26 cellular contexts compared by ENCODE assay signal in genomic region chr1:27981146-27981545, GRCh38. TPM values are rescaled to one million over a fixed set of nuclear protein-coding genes. Genes with fewer than 3 reads are reported as not detected.
DNase-seq lines count a peak whose midpoint lies in the region; ATAC-seq lines count a peak whose summit lies in the region.
"Had no signal": no experiment of that assay in that cellular context is flagged by ENCODE, and none has a peak within 500 bp of the region (broad histone marks: within the 10 kb centered on the region; RNA-seq: fewer than 3 reads in every experiment).

No MANE protein-coding gene starts in this region.

- peak overlapping the region; percentile 50 for H3K27ac ChIP-seq in angular gyrus (ENCODE audit: low read depth, low read length)
- peak overlapping the region; percentile 61 for H3K27ac ChIP-seq in temporal lobe (ENCODE audit: low read depth, low read length)
- H3K27ac ChIP-seq: gastrocnemius medialis, SK-N-MC, tibial artery had no signal

- peak overlapping the region; percentile 18 for H3K27ac Mint-ChIP-seq in stimulated activated naive CD8-positive, alpha-beta T cell treated with anti-CD3 and anti-CD28 coated beads, Interleukin-15, Interleukin-2, amounts not matched to agents 100 ng/mL and 50 ng/mL, for 24 hours
- H3K27ac Mint-ChIP-seq in stimulated activated naive CD8-positive, alpha-beta T cell treated with anti-CD3 and anti-CD28 coated beads, Interleukin-15, amount 100 ng/mL, for 72 hours: no peak overlapping the region
- H3K27ac Mint-ChIP-seq: activated T-helper 17 cell treated with anti-CD3 and anti-CD28 coated beads, Interleukin-2, amount 50 U/mL, for 72 hours; memory B cell; stimulated activated naive B cell treated with anti-CD40 and anti-IgM and Interleukin-4, amounts not matched to agents 10 μg/mL and 1 μg/mL and 100 μg/mL, for 72 hours; T-helper 2 cell treated with Interferon-gamma antibody and Interleukin-4, amounts not matched to agents 5 μg/mL and 100 μg/mL, for 36 hours had no signal

- ATAC-seq in stimulated activated naive CD8-positive, alpha-beta T cell treated with anti-CD3 and anti-CD28 coated beads, Interleukin-15, amount 100 ng/mL, for 72 hours: no peak
- no peak for ATAC-seq in HG03521 (IDR thresholded peaks at IDR 0.05; ENCODE audit: unreplicated experiment)
- no peak for ATAC-seq in GM21447 (IDR thresholded peaks at IDR 0.05; ENCODE audit: unreplicated experiment)
- ATAC-seq: activated CD4-positive, CD25-positive, alpha-beta regulatory T cell treated with anti-CD3 and anti-CD28 coated beads, Interleukin-2, amount 50 U/mL, for 24 hours; activated T-helper 17 cell treated with anti-CD3 and anti-CD28 coated beads, Interleukin-2, amount 50 U/mL, for 72 hours; gastrocnemius medialis; natural killer cell treated with Interleukin-12 subunit alpha and Interleukin-12 subunit beta and Interleukin-15 and Interleukin-18, amount 100 ng/mL, for 72 hours; stimulated activated naive B cell treated with anti-CD40 and anti-IgM and Interleukin-4, amounts not matched to agents 10 μg/mL and 1 μg/mL and 100 μg/mL, for 72 hours had no signal

- H3K36me3 Mint-ChIP-seq in stimulated activated naive CD8-positive, alpha-beta T cell treated with anti-CD3 and anti-CD28 coated beads, Interleukin-15, Interleukin-2, amounts not matched to agents 100 ng/mL and 50 ng/mL, for 24 hours (ENCODE audit: low read depth): peaks cover 15% of the 10 kb centered on the region

- no peak for DNase-seq in stimulated activated naive CD8-positive, alpha-beta T cell treated with anti-CD3 and anti-CD28 coated beads, Interleukin-15, amount 100 ng/mL, for 72 hours
- DNase-seq in head of caudate nucleus (peak in 32 of 42 donors; percentile 37 to 89 (median 60)), mesenteric fat pad (ENCODE audit: low spot score) (no peak)
- DNase-seq: CD8-positive, alpha-beta memory T cell; DMS79 treated with DMSO at 0.1 percent for 48 hours; gastrocnemius medialis; H7; Kasumi-1; NCI-H1048; NCI-H187 treated with DMSO at 0.1 percent for 48 hours; NCI-H345; stimulated activated CD4-positive, alpha-beta T cell treated with anti-CD3 and anti-CD28 coated beads, Interleukin-1b, Interleukin-23, amount 100 ng/mL, for 48 hours; stimulated activated naive B cell treated with anti-CD40 and anti-IgM and Interleukin-4, amounts not matched to agents 10 μg/mL and 1 μg/mL and 100 μg/mL, for 72 hours; tibial artery had no signal

- no peaks in the 10 kb centered on the region for H3K9me3 Mint-ChIP-seq in stimulated activated naive CD8-positive, alpha-beta T cell treated with anti-CD3 and anti-CD28 coated beads, Interleukin-15, Interleukin-2, amounts not matched to agents 100 ng/mL and 50 ng/mL, for 24 hours
- no peaks in the 10 kb centered on the region for H3K9me3 Mint-ChIP-seq in stimulated activated naive CD8-positive, alpha-beta T cell treated with anti-CD3 and anti-CD28 coated beads, Interleukin-15, amount 100 ng/mL, for 72 hours
- H3K9me3 Mint-ChIP-seq: activated T-helper 17 cell treated with anti-CD3 and anti-CD28 coated beads, Interleukin-2, amount 50 U/mL, for 72 hours; CD8-positive, alpha-beta memory T cell; memory B cell; natural killer cell treated with Interleukin-12 subunit alpha and Interleukin-12 subunit beta and Interleukin-15 and Interleukin-18, amount 100 ng/mL, for 72 hours; stimulated activated naive B cell treated with anti-CD40 and anti-IgM and Interleukin-4, amounts not matched to agents 10 μg/mL and 1 μg/mL and 100 μg/mL, for 72 hours; T-helper 2 cell treated with Interferon-gamma antibody and Interleukin-4, amounts not matched to agents 5 μg/mL and 100 μg/mL, for 36 hours had no signal

- H3K27me3 Mint-ChIP-seq in stimulated activated naive CD8-positive, alpha-beta T cell treated with anti-CD3 and anti-CD28 coated beads, Interleukin-15, Interleukin-2, amounts not matched to agents 100 ng/mL and 50 ng/mL, for 24 hours: no peaks in the 10 kb centered on the region
- no peaks in the 10 kb centered on the region for H3K27me3 Mint-ChIP-seq in stimulated activated naive CD8-positive, alpha-beta T cell treated with anti-CD3 and anti-CD28 coated beads, Interleukin-15, amount 100 ng/mL, for 72 hours
- H3K27me3 Mint-ChIP-seq: activated T-helper 17 cell treated with anti-CD3 and anti-CD28 coated beads, Interleukin-2, amount 50 U/mL, for 72 hours; memory B cell; natural killer cell treated with Interleukin-12 subunit alpha and Interleukin-12 subunit beta and Interleukin-15 and Interleukin-18, amount 100 ng/mL, for 72 hours; stimulated activated naive B cell treated with anti-CD40 and anti-IgM and Interleukin-4, amounts not matched to agents 10 μg/mL and 1 μg/mL and 100 μg/mL, for 72 hours had no signal

- H3K4me3 Mint-ChIP-seq in stimulated activated naive CD8-positive, alpha-beta T cell treated with anti-CD3 and anti-CD28 coated beads, Interleukin-15, Interleukin-2, amounts not matched to agents 100 ng/mL and 50 ng/mL, for 24 hours: no peak overlapping the region
- no peak overlapping the region for H3K4me3 Mint-ChIP-seq in stimulated activated naive CD8-positive, alpha-beta T cell treated with anti-CD3 and anti-CD28 coated beads, Interleukin-15, amount 100 ng/mL, for 72 hours
- H3K4me3 Mint-ChIP-seq: activated T-helper 17 cell treated with anti-CD3 and anti-CD28 coated beads, Interleukin-2, amount 50 U/mL, for 72 hours; CD8-positive, alpha-beta memory T cell; memory B cell; natural killer cell treated with Interleukin-12 subunit alpha and Interleukin-12 subunit beta and Interleukin-15 and Interleukin-18, amount 100 ng/mL, for 72 hours; stimulated activated naive B cell treated with anti-CD40 and anti-IgM and Interleukin-4, amounts not matched to agents 10 μg/mL and 1 μg/mL and 100 μg/mL, for 72 hours; T-helper 2 cell treated with Interferon-gamma antibody and Interleukin-4, amounts not matched to agents 5 μg/mL and 100 μg/mL, for 36 hours had no signal

- no peaks in the 10 kb centered on the region for H3K4me1 Mint-ChIP-seq in stimulated activated naive CD8-positive, alpha-beta T cell treated with anti-CD3 and anti-CD28 coated beads, Interleukin-15, Interleukin-2, amounts not matched to agents 100 ng/mL and 50 ng/mL, for 24 hours (ENCODE audit: low read depth)
- no peaks in the 10 kb centered on the region for H3K4me1 Mint-ChIP-seq in stimulated activated naive CD8-positive, alpha-beta T cell treated with anti-CD3 and anti-CD28 coated beads, Interleukin-15, amount 100 ng/mL, for 72 hours
- H3K4me1 Mint-ChIP-seq: activated T-helper 17 cell treated with anti-CD3 and anti-CD28 coated beads, Interleukin-2, amount 50 U/mL, for 72 hours; CD8-positive, alpha-beta memory T cell; memory B cell had no signal

- intact Hi-C loops in head of caudate nucleus (cut with DNase I): no loop called here

RNA-seq across cellular contexts. Expression of gene XKR8, which starts 21.4 kb away (rescaled TPM):
- total RNA-seq in temporal lobe: 2.5 TPM
- 7.0 TPM for total RNA-seq in mesenteric fat pad

RNA-seq across cellular contexts. Expression of gene SMPDL3B, which starts 46.3 kb away (rescaled TPM):
- 0.25 TPM for total RNA-seq in temporal lobe
- not detected for total RNA-seq in mesenteric fat pad
- total RNA-seq: RPMI7951 had no signal

Comparison
In these comparisons a context has a peak if more than half of its experiments do, and no peak if none do; other contexts are left out.
1. DNase-seq: peak in head of caudate nucleus (32 of 42); none in stimulated activated naive CD8-positive, alpha-beta T cell treated with anti-CD3 and anti-CD28 coated beads, Interleukin-15, amount 100 ng/mL, for 72 hours (0 of 2) and mesenteric fat pad (single experiment).